ENCODE assay signal across 8 cellular contexts in genomic region chr6:52407467-52407866, GRCh38. TPM values are rescaled to one million over a fixed set of nuclear protein-coding genes. Genes with fewer than 3 reads are reported as not detected.
DNase-seq lines count a peak whose midpoint lies in the region; ATAC-seq and TF ChIP-seq lines count a peak whose summit lies in the region.

No MANE protein-coding gene starts in this region.

- H3K27me3 ChIP-seq in GM23248 (replicated peaks; ENCODE audit: insufficient read depth) = no peaks in the 10 kb centered on the region
- H3K27me3 ChIP-seq in transverse colon = no peaks in the 10 kb centered on the region

- H4K20me1 ChIP-seq in GM23248 (ENCODE audit: insufficient read depth) = no peaks in the 10 kb centered on the region

- no peak for TF ChIP-seq EP300 in transverse colon (IDR thresholded peaks at IDR 0.05; ENCODE audit: low read depth)

- peak in 4 of 5 experiments; percentile 16 to 34 (median 21) for TF ChIP-seq CTCF in transverse colon (IDR thresholded peaks at IDR 0.05)

- in situ Hi-C loops in GM23248 (cut with MboI) (loop anchor here (5.0 kb wide), 1 partner anchor 255 kb away; no protein-coding TSS in a partner anchor), transverse colon (cut with MboI; ENCODE audit: low pct_ligation_motif_present in 1 of 4, low pct_unique_long_range_greater_than_20kb in 1 of 4, low sequenced_read_pairs in 3 of 4) (loop anchor here in 1 of 4 donors (25.0 kb wide), 1 partner anchor 120 kb away; the partner anchor contains the start of gene MCM3)

- no peaks in the 10 kb centered on the region for H3K36me3 ChIP-seq in GM23248 (ENCODE audit: low read depth)
- H3K36me3 ChIP-seq in transverse colon = peaks cover 0 to 9% (median 2%) of the 10 kb centered on the region in 4 donors

- H3K9ac ChIP-seq in GM23248 = no peak overlapping the region

- H3K4me2 ChIP-seq in GM23248 (ENCODE audit: unreplicated experiment) = no peak overlapping the region

- H3K27ac Mint-ChIP-seq in T-helper 17 cell = no peak overlapping the region

- no peaks in the 10 kb centered on the region for H3K27me3 Mint-ChIP-seq in T-helper 17 cell

- H3K4me1 Mint-ChIP-seq in T-helper 17 cell = peaks cover 12% of the 10 kb centered on the region

- H3K9me2 ChIP-seq in GM23248 (ENCODE audit: insufficient read depth) = no peaks in the 10 kb centered on the region

- H3K27ac ChIP-seq in GM23248 (no peak overlapping the region), transverse colon (no peak overlapping the region)

- H3K4me3 Mint-ChIP-seq in T-helper 17 cell = no peak overlapping the region

- DNase-seq in Daoy (ENCODE audit: low read depth) (peak; percentile 46), GM23248 (peak; percentile 79), NCI-H146 treated with DMSO at 0.1 percent for 48 hours (lab: John Stamatoyannopoulos, UW; ENCODE audit: unreplicated experiment) (peak; percentile 29), T-helper 17 cell (no peak), glomerular visceral epithelial cell (ENCODE audit: extremely low spot score) (peak; percentile 53), transverse colon (no peak), medulla oblongata (ENCODE audit: extremely low spot score) (no peak)
- DNase-seq in activated effector memory CD4-positive, alpha-beta T cell treated with anti-CD3 and anti-CD28 coated beads, Interleukin-2, amount 50 U/mL, for 16 hours = no peak

- intact Hi-C loops in transverse colon (cut with DNase I; ENCODE audit: low total_unique reads) = no loop called here

- no peak overlapping the region for H2AFZ ChIP-seq in GM23248

- no peak for TF ChIP-seq POLR2A in transverse colon (IDR thresholded peaks at IDR 0.05)

- H3K9me3 ChIP-seq in GM23248 (ENCODE audit: low read depth) (no peaks in the 10 kb centered on the region), T-helper 17 cell (ENCODE audit: control insufficient read depth, low read length, poor library complexity, severe bottlenecking) (no peaks in the 10 kb centered on the region), transverse colon (no peaks in the 10 kb centered on the region)

- H3K4me3 ChIP-seq in GM23248 = no peak overlapping the region
- H3K4me3 ChIP-seq in transverse colon = no peak overlapping the region

- H3K4me1 ChIP-seq in GM23248 (ENCODE audit: insufficient read depth) = peaks cover 12% of the 10 kb centered on the region
- H3K4me1 ChIP-seq in transverse colon = peaks cover 0 to 17% (median 12%) of the 10 kb centered on the region in 4 donors

- peak; percentile 79 for ATAC-seq in T-helper 17 cell

- peaks cover 13% of the 10 kb centered on the region for H3F3A ChIP-seq in GM23248 (ENCODE audit: insufficient read depth)

- peaks cover 7% of the 10 kb centered on the region for H3K36me3 Mint-ChIP-seq in T-helper 17 cell (ENCODE audit: low read depth)

- H3K79me2 ChIP-seq in GM23248 (ENCODE audit: insufficient read depth) = no peaks in the 10 kb centered on the region

RNA-seq across cellular contexts. Expression of gene EFHC1, which starts 12.7 kb away (rescaled TPM):
- total RNA-seq in Daoy (2014; rRNA removed; shearing (Covaris generic)) = 16.2 and 20.4 TPM in 2 replicates
- total RNA-seq in GM23248 (2014; rRNA removed; shearing (Covaris generic)) = 21.6 and 36.1 TPM in 2 replicates
- 25.0 and 29.7 TPM in 2 replicates for polyA plus RNA-seq in GM23248 (2016; fragmentation: Nextera tagmentation; extraction: Ambion mirVana)
- total RNA-seq in T-helper 17 cell (1 to 10 TPM; 5.3 to 7.5 TPM), transverse colon (10 to 100 TPM; 17.1 to 28.4 (median 19.5) TPM)

RNA-seq across cellular contexts. Expression of gene PAQR8, which starts 45.5 kb away (rescaled TPM):
- 4.1 and 4.2 TPM in 2 replicates for total RNA-seq in Daoy (2014; rRNA removed; shearing (Covaris generic))
- total RNA-seq in GM23248 (2014; rRNA removed; shearing (Covaris generic)) = 1.5 and 3.4 TPM in 2 replicates
- 1.8 and 2.5 TPM in 2 replicates for polyA plus RNA-seq in GM23248 (2016; fragmentation: Nextera tagmentation; extraction: Ambion mirVana)
- 1 to 10 TPM; 3.6 to 7.7 TPM for total RNA-seq in T-helper 17 cell
- 100 to 1,000 TPM in 3 of 4 donors, 10 to 100 TPM in 1; 27.1 to 250 (median 159) TPM for total RNA-seq in transverse colon

Comparison
In these comparisons a context has a peak if more than half of its experiments do, and no peak if none do; other contexts are left out.
1. DNase-seq: peak in Daoy (single experiment), GM23248 (single experiment), NCI-H146 treated with DMSO at 0.1 percent for 48 hours (single experiment) and glomerular visceral epithelial cell (single experiment); none in T-helper 17 cell (0 of 3), transverse colon (single experiment), activated effector memory CD4-positive, alpha-beta T cell treated with anti-CD3 and anti-CD28 coated beads, Interleukin-2, amount 50 U/mL, for 16 hours (single experiment) and medulla oblongata (single experiment).